Comparison of ENCODE assay signal across 10 cellular contexts in the genomic region with DNA sequence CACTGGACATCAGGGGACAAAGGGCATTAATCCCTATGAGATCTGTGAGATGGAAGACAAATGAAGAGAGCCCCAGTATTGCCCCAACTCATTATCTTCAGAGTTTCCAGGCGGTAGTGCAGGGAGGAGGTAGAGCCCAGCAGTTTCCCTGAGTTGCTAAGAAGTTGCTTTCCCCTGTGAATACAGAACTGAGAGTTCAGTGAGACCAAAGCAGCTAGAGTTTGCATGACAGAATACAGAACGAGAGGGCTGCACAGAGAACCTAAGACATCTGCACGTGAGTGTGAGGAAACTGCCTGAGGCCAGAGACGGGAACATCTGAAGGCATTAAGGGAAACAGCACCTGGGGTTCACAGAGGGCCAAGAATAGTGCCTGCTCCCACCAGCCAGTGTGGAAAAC. TPM values are rescaled to one million over a fixed set of nuclear protein-coding genes. Genes with fewer than 3 reads are reported as not detected.
DNase-seq lines count a peak whose midpoint lies in the region; ATAC-seq and TF ChIP-seq lines count a peak whose summit lies in the region.
"Had no signal": no experiment of that assay in that cellular context is flagged by ENCODE, and none has a peak within 500 bp of the region (broad histone marks: within the 10 kb centered on the region; RNA-seq: fewer than 3 reads in every experiment).

No MANE protein-coding gene starts in this region.

- H3K9me3 ChIP-seq in NT2/D1 (ENCODE audit: insufficient read depth, low read length) (no peaks in the 10 kb centered on the region), stomach (no peaks in the 10 kb centered on the region)
- H3K9me3 ChIP-seq: BE2C had no signal

- no peak for TF ChIP-seq POLR2A in stomach (IDR thresholded peaks at IDR 0.05)

- TF ChIP-seq EP300 in stomach (IDR thresholded peaks at IDR 0.05) = no peak

- no peak overlapping the region for H3K9ac ChIP-seq in NT2/D1 (ENCODE audit: insufficient read length, low read depth)

- H3K36me3 ChIP-seq in NT2/D1 (ENCODE audit: insufficient read depth, insufficient read length, low read length) = no peaks in the 10 kb centered on the region
- H3K36me3 ChIP-seq in stomach = no peaks in the 10 kb centered on the region
- H3K36me3 ChIP-seq: BE2C, brain microvascular endothelial cell had no signal

- peak; percentile 97 for ATAC-seq in GM18498 (IDR thresholded peaks at IDR 0.05; ENCODE audit: unreplicated experiment)
- peak; percentile 81 for ATAC-seq in GM19467 (IDR thresholded peaks at IDR 0.05; ENCODE audit: unreplicated experiment)
- peak; percentile 75 for ATAC-seq in HG02973 (IDR thresholded peaks at IDR 0.05; ENCODE audit: unreplicated experiment)

- H3K27me3 ChIP-seq in NT2/D1 (ENCODE audit: insufficient read depth, insufficient read length) = no peaks in the 10 kb centered on the region
- H3K27me3 ChIP-seq in stomach = no peaks in the 10 kb centered on the region
- H3K27me3 ChIP-seq: BE2C, brain microvascular endothelial cell had no signal

- WGBS in stomach, 5 donors = 62 to 69% (median 67%) methylated on average over 4 of the region's 4 CpGs

- DNase-seq in NT2/D1 (ENCODE audit: low read depth, low spot score) = peak; percentile 6
- DNase-seq in retina = no peak
- DNase-seq in stomach = no peak
- no peak for DNase-seq in SKM-1 treated with dmso at 0.1 percent for 144 hours (lab: John Stamatoyannopoulos, UW; ENCODE audit: unreplicated experiment)
- no peak for DNase-seq in T-helper 1 cell
- DNase-seq: BE2C, brain microvascular endothelial cell had no signal

- intact Hi-C loops in stomach (cut with DNase I; ENCODE audit: low total_unique reads) = no loop called here

- no peak for TF ChIP-seq CTCF in stomach (IDR thresholded peaks at IDR 0.05)

- H3K4me3 ChIP-seq in NT2/D1 (ENCODE audit: insufficient read length, low read depth) (no peak overlapping the region), stomach (no peak overlapping the region)

- H3K4me1 ChIP-seq in NT2/D1 (ENCODE audit: insufficient read depth, insufficient read length) (no peaks in the 10 kb centered on the region), stomach (no peaks in the 10 kb centered on the region)
- H3K4me1 ChIP-seq: BE2C had no signal

- H3K27ac ChIP-seq in stomach = no peak overlapping the region
- H3K27ac ChIP-seq: brain microvascular endothelial cell had no signal

RNA-seq across cellular contexts. Expression of a gene that starts 18.1 kb away (rescaled TPM):
- total RNA-seq in stomach = 10 to 100 TPM in 2 of 5 donors, 1 to 10 TPM in 3; 1.7 to 56.9 (median 9.3) TPM
- 1 to 10 TPM in 1 of 3 donors, under 1 TPM in 2; 0.56 to 1.6 (median 0.76) TPM for polyA plus RNA-seq in stomach
